ENCODE assay signal across 1 cellular context in the genomic region with DNA sequence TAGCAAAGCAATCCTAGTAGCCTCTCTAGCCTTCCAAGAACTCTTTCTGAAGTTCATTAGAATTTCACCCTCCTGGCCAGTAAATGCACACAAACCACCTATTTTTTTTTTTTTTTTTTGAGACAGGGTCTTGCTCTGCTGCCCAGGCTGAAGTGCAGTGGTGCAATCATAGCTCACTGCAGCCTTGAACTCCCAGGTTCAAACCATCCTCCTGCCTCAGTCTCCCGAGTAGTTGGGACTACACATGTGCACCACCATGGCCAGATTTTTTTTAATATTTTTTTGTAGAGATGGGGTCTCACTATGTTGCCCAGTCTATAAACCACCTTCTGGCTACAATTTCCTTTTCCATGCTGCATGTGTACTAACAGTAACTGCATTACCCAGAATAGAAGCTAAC.
TF ChIP-seq lines count a peak whose summit lies in the region.

No MANE protein-coding gene starts in this region.

TF ChIP-seq in HEK293, 187 proteins besides CTCF, POLR2A, EP300 and RAD21 (continued from another document):
- TF ChIP-seq, protein P1, sequence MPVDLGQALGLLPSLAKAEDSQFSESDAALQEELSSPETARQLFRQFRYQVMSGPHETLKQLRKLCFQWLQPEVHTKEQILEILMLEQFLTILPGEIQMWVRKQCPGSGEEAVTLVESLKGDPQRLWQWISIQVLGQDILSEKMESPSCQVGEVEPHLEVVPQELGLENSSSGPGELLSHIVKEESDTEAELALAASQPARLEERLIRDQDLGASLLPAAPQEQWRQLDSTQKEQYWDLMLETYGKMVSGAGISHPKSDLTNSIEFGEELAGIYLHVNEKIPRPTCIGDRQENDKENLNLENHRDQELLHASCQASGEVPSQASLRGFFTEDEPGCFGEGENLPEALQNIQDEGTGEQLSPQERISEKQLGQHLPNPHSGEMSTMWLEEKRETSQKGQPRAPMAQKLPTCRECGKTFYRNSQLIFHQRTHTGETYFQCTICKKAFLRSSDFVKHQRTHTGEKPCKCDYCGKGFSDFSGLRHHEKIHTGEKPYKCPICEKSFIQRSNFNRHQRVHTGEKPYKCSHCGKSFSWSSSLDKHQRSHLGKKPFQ (tag by site-specific recombination; IDR thresholded peaks at IDR 0.05): no peak
- TF ChIP-seq, protein P2, sequence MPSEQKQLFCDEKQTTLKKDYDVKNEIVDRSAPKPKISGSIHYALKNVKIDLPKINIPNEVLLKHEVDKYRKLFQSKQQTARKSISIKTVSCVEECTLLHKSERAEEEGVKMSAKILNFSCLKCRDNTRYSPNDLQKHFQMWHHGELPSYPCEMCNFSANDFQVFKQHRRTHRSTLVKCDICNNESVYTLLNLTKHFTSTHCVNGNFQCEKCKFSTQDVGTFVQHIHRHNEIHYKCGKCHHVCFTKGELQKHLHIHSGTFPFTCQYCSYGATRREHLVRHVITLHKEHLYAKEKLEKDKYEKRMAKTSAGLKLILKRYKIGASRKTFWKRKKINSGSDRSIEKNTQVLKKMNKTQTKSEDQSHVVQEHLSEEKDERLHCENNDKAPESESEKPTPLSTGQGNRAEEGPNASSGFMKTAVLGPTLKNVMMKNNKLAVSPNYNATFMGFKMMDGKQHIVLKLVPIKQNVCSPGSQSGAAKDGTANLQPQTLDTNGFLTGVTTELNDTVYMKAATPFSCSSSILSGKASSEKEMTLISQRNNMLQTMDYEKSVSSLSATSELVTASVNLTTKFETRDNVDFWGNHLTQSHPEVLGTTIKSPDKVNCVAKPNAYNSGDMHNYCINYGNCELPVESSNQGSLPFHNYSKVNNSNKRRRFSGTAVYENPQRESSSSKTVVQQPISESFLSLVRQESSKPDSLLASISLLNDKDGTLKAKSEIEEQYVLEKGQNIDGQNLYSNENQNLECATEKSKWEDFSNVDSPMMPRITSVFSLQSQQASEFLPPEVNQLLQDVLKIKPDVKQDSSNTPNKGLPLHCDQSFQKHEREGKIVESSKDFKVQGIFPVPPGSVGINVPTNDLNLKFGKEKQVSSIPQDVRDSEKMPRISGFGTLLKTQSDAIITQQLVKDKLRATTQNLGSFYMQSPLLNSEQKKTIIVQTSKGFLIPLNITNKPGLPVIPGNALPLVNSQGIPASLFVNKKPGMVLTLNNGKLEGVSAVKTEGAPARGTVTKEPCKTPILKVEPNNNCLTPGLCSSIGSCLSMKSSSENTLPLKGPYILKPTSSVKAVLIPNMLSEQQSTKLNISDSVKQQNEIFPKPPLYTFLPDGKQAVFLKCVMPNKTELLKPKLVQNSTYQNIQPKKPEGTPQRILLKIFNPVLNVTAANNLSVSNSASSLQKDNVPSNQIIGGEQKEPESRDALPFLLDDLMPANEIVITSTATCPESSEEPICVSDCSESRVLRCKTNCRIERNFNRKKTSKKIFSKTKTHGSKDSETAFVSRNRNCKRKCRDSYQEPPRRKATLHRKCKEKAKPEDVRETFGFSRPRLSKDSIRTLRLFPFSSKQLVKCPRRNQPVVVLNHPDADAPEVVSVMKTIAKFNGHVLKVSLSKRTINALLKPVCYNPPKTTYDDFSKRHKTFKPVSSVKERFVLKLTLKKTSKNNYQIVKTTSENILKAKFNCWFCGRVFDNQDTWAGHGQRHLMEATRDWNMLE (tag by site-specific recombination; conservative IDR thresholded peaks at IDR 0.05; ENCODE audit: low read depth): no peak
- no peak for TF ChIP-seq ZNF830 (tag by site-specific recombination; IDR thresholded peaks at IDR 0.05; ENCODE audit: low read depth)
TF ChIP-seq in HEK293: peak in this region for 1.
